Comparison of ENCODE assay signal across 1 cellular context in the genomic region with DNA sequence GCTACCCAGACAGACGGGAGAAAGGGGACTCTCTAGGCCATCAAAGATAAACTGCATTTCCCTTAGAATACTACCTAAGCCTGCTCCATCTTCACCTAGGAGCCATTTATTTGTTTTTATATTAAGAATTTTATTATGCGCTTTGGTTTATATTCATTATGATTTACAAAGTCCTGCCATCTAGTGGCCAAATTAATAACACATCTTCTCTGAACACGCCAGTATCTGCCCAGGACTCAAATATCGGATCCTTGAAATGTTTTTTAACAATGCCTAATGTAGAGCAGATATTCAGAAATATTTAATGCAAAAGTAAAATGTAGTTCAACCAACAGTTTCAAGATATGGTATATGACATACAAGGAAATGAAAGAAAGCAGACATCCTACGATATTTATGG.
TF ChIP-seq lines count a peak whose summit lies in the region.

No MANE protein-coding gene starts in this region.

TF ChIP-seq in GM23338, 12 proteins besides CTCF, POLR2A, EP300 and RAD21 (continued from another document):
- TF ChIP-seq, protein P1, sequence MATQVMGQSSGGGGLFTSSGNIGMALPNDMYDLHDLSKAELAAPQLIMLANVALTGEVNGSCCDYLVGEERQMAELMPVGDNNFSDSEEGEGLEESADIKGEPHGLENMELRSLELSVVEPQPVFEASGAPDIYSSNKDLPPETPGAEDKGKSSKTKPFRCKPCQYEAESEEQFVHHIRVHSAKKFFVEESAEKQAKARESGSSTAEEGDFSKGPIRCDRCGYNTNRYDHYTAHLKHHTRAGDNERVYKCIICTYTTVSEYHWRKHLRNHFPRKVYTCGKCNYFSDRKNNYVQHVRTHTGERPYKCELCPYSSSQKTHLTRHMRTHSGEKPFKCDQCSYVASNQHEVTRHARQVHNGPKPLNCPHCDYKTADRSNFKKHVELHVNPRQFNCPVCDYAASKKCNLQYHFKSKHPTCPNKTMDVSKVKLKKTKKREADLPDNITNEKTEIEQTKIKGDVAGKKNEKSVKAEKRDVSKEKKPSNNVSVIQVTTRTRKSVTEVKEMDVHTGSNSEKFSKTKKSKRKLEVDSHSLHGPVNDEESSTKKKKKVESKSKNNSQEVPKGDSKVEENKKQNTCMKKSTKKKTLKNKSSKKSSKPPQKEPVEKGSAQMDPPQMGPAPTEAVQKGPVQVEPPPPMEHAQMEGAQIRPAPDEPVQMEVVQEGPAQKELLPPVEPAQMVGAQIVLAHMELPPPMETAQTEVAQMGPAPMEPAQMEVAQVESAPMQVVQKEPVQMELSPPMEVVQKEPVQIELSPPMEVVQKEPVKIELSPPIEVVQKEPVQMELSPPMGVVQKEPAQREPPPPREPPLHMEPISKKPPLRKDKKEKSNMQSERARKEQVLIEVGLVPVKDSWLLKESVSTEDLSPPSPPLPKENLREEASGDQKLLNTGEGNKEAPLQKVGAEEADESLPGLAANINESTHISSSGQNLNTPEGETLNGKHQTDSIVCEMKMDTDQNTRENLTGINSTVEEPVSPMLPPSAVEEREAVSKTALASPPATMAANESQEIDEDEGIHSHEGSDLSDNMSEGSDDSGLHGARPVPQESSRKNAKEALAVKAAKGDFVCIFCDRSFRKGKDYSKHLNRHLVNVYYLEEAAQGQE (IDR thresholded peaks at IDR 0.05; ENCODE audit: unreplicated experiment), result no peak
- TF ChIP-seq NANOG (IDR thresholded peaks at IDR 0.05; ENCODE audit: borderline replicate concordance), result no peak
- no peak for TF ChIP-seq ZNF462 (CRISPR knock-in tag; IDR thresholded peaks at IDR 0.05)
- no peak for TF ChIP-seq EZH2 (IDR thresholded peaks at IDR 0.05; ENCODE audit: low read depth, unreplicated experiment)
- no peak for TF ChIP-seq STAT1 (IDR thresholded peaks at IDR 0.05; ENCODE audit: unreplicated experiment)
- no peak for TF ChIP-seq ZNF114 (CRISPR knock-in tag; IDR thresholded peaks at IDR 0.05)
- no peak for TF ChIP-seq JUNB (IDR thresholded peaks at IDR 0.05; ENCODE audit: unreplicated experiment)
- TF ChIP-seq, protein P2, sequence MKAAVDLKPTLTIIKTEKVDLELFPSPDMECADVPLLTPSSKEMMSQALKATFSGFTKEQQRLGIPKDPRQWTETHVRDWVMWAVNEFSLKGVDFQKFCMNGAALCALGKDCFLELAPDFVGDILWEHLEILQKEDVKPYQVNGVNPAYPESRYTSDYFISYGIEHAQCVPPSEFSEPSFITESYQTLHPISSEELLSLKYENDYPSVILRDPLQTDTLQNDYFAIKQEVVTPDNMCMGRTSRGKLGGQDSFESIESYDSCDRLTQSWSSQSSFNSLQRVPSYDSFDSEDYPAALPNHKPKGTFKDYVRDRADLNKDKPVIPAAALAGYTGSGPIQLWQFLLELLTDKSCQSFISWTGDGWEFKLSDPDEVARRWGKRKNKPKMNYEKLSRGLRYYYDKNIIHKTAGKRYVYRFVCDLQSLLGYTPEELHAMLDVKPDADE (IDR thresholded peaks at IDR 0.05), result no peak
- TF ChIP-seq CREB1 (CRISPR knock-in tag; IDR thresholded peaks at IDR 0.05; ENCODE audit: low read depth), result no peak
- no peak for TF ChIP-seq ZNF331 (CRISPR knock-in tag; IDR thresholded peaks at IDR 0.05; ENCODE audit: low read depth)
- no peak for TF ChIP-seq POLR2AphosphoS5 (IDR thresholded peaks at IDR 0.05; ENCODE audit: low read depth)
